ENCODE assay signal across 8 cellular contexts in genomic region chr12:19440019-19440858, GRCh38. TPM values are rescaled to one million over a fixed set of nuclear protein-coding genes. Genes with fewer than 3 reads are reported as not detected.
DNase-seq lines count a peak whose midpoint lies in the region; ATAC-seq lines count a peak whose summit lies in the region.

No MANE protein-coding gene starts in this region.

- peak overlapping the region; percentile 91 to 100 for H3K4ac ChIP-seq in mesenchymal stem cell (ENCODE audit: low read depth in 1 of 2, low read length in 2 of 2)

- H3K4me3 ChIP-seq in mesenchymal stem cell (ENCODE audit: insufficient read depth in 1 of 2, low read depth in 1 of 2, low read length in 2 of 2) = peak overlapping the region; percentile 90 to 100

- peak overlapping the region; percentile 94 to 98 for H3K18ac ChIP-seq in mesenchymal stem cell (ENCODE audit: low read depth in 1 of 2, low read length in 2 of 2)

- peak; percentile 31 for ATAC-seq in HG02870 (IDR thresholded peaks at IDR 0.05; ENCODE audit: unreplicated experiment)

- peak overlapping the region; percentile 76 for H2AK5ac ChIP-seq in mesenchymal stem cell (ENCODE audit: low read length, severe bottlenecking)

- H3K4me1 ChIP-seq in mesenchymal stem cell (ENCODE audit: control insufficient read depth, insufficient read depth, low read depth, low read length) = peaks cover 5% of the 10 kb centered on the region

- H2BK120ac ChIP-seq in mesenchymal stem cell (ENCODE audit: low read depth, low read length) = peak overlapping the region; percentile 94

- H4K91ac ChIP-seq in mesenchymal stem cell (ENCODE audit: low read length) = peak overlapping the region; percentile 97

- H3K9ac ChIP-seq in mesenchymal stem cell (ENCODE audit: low read length) = peak overlapping the region; percentile 93

- H2BK15ac ChIP-seq in mesenchymal stem cell (ENCODE audit: low read depth, poor library complexity, severe bottlenecking) = peak overlapping the region; percentile 99

- peak overlapping the region; percentile 15 for H2BK5ac ChIP-seq in mesenchymal stem cell (ENCODE audit: low read depth, low read length, poor library complexity, severe bottlenecking)

- WGBS in mesenchymal stem cell = under 1% methylated on average over 65 of the region's 71 CpGs

- peak overlapping the region in 1 of 2 experiments; percentile 98 for H2BK12ac ChIP-seq in mesenchymal stem cell (ENCODE audit: low read length in 2 of 2)

- H3K36me3 ChIP-seq in mesenchymal stem cell (ENCODE audit: control insufficient read depth in 1 of 2, insufficient read depth in 2 of 2, low read depth in 1 of 2, low read length in 2 of 2) = peaks cover 0 to 7% of the 10 kb centered on the region in 2 experiments

- peak overlapping the region; percentile 9 for H3K4me2 ChIP-seq in mesenchymal stem cell (ENCODE audit: low read length, poor library complexity, severe bottlenecking)

- peak overlapping the region in 1 of 2 experiments; percentile 100 for H3K14ac ChIP-seq in mesenchymal stem cell (ENCODE audit: low read length in 2 of 2)

- DNase-seq in NCI-H2227 (lab: John Stamatoyannopoulos, UW; ENCODE audit: unreplicated experiment) (peak; percentile 39), NCI-H2227 treated with DMSO at 0.1 percent for 48 hours (lab: John Stamatoyannopoulos, UW) (no peak), NCI-H2171 treated with DMSO at 0.1 percent for 48 hours (lab: John Stamatoyannopoulos, UW) (peak; percentile 56), mesenchymal stem cell (peak; percentile 75)
- peak; percentile 28 to 49 for DNase-seq in activated CD8-positive, alpha-beta memory T cell treated with anti-CD3 and anti-CD28 coated beads for 1 hour (ENCODE audit: extremely low read depth in 1 of 2, low read depth in 1 of 2)
- peak; percentile 48 for DNase-seq in effector CD8-positive, alpha-beta T cell (lab: John Stamatoyannopoulos, UW)
- DNase-seq in stimulated activated CD8-positive, alpha-beta memory T cell treated with anti-CD3 and anti-CD28 coated beads, Interleukin-12 subunit alpha, Interleukin-12 subunit beta, amount 100 ng/mL, for 4 hours (ENCODE audit: low read depth) = peak; percentile 51

- H4K8ac ChIP-seq in mesenchymal stem cell (ENCODE audit: low read length) = peak overlapping the region; percentile 96

- peak overlapping the region; percentile 86 for H2AFZ ChIP-seq in mesenchymal stem cell (ENCODE audit: low read depth, low read length)

- no peaks in the 10 kb centered on the region for H3K9me3 ChIP-seq in mesenchymal stem cell (ENCODE audit: control insufficient read depth, low read length)

- H3K27ac ChIP-seq in mesenchymal stem cell (ENCODE audit: low read length, poor library complexity, severe bottlenecking) = peak overlapping the region; percentile 56

- no peaks in the 10 kb centered on the region for H3K27me3 ChIP-seq in mesenchymal stem cell (ENCODE audit: control insufficient read depth in 1 of 2, insufficient read depth in 1 of 2, low read length in 2 of 2)

- H3K79me1 ChIP-seq in mesenchymal stem cell (replicated peaks; ENCODE audit: low read length, poor library complexity, severe bottlenecking) = no peaks in the 10 kb centered on the region

- H3K23ac ChIP-seq in mesenchymal stem cell (ENCODE audit: low read length in 2 of 2) = peak overlapping the region in 1 of 2 experiments; percentile 99

RNA-seq across cellular contexts. Expression of gene AEBP2, which starts 0.9 kb away (rescaled TPM):
- 30.7 TPM for polyA plus RNA-seq in mesenchymal stem cell (2013, experiment 1 of 2)
- 32.7 TPM for polyA plus RNA-seq in mesenchymal stem cell (2013, experiment 2 of 2)
